1 cellular context compared by ENCODE assay signal in genomic region chrX:50447535-50447934, GRCh38.
A peak's percentile ranks its signal among the peaks of the same experiment; 100 is the strongest.
TF ChIP-seq lines count a peak whose summit lies in the region.

No MANE protein-coding gene starts in this region.

TF ChIP-seq in HepG2, 621 proteins besides CTCF, POLR2A, EP300 and RAD21 (continued from another document):
- TF ChIP-seq LRRFIP1 (CRISPR knock-in tag; conservative IDR thresholded peaks at IDR 0.05): no peak
- TF ChIP-seq GFI1 (CRISPR knock-in tag; IDR thresholded peaks at IDR 0.05; ENCODE audit: borderline replicate concordance): peak; percentile 41; the same call in 1 of the 2 replicates
- no peak for TF ChIP-seq FOSL1 (CRISPR knock-in tag; IDR thresholded peaks at IDR 0.05; ENCODE audit: borderline replicate concordance)
- TF ChIP-seq ARID3A (IDR thresholded peaks at IDR 0.05; ENCODE audit: low read depth, low read length): no peak
- no peak for TF ChIP-seq ZNF740 (CRISPR knock-in tag; IDR thresholded peaks at IDR 0.05)
- TF ChIP-seq HNF4A (CRISPR knock-in tag; IDR thresholded peaks at IDR 0.05): peak; percentile 65
- TF ChIP-seq FOXP4 (CRISPR knock-in tag; IDR thresholded peaks at IDR 0.05): no peak
- no peak for TF ChIP-seq SOX13 (IDR thresholded peaks at IDR 0.05)
- 0 out of 4 replicates have a peak, but pooled peaks of 1 of the 2 experiments have one; percentile 12 for TF ChIP-seq SOX13 (CRISPR knock-in tag; conservative IDR thresholded peaks at IDR 0.05 in 1 of 2, IDR thresholded peaks at IDR 0.05 in 1 of 2)
- no peak for TF ChIP-seq YY1 (IDR thresholded peaks at IDR 0.05; ENCODE audit: insufficient read depth, insufficient replicate concordance, low read depth, low read length)
- no peak for TF ChIP-seq MTA3 (CRISPR knock-in tag; IDR thresholded peaks at IDR 0.05)
- TF ChIP-seq PTBP1 (IDR thresholded peaks at IDR 0.05; ENCODE audit: low read depth, low read length, poor library complexity, severe bottlenecking): no peak
- TF ChIP-seq ZNF788 (CRISPR knock-in tag; IDR thresholded peaks at IDR 0.05; ENCODE audit: borderline replicate concordance): no peak
- no peak for TF ChIP-seq RBM39 (IDR thresholded peaks at IDR 0.05; ENCODE audit: low read depth, low read length, poor library complexity, severe bottlenecking)
- TF ChIP-seq ATF1 (CRISPR knock-in tag; IDR thresholded peaks at IDR 0.05): no peak
TF ChIP-seq in HepG2: peak in this region for 4.
